Comparison of ENCODE assay signal across 20 cellular contexts in genomic region chr1:6745073-6745472, GRCh38. TPM values are rescaled to one million over a fixed set of nuclear protein-coding genes. Genes with fewer than 3 reads are reported as not detected.
DNase-seq lines count a peak whose midpoint lies in the region; ATAC-seq lines count a peak whose summit lies in the region.
"Had no signal": no experiment of that assay in that cellular context is flagged by ENCODE, and none has a peak within 500 bp of the region (broad histone marks: within the 10 kb centered on the region; RNA-seq: fewer than 3 reads in every experiment).

No MANE protein-coding gene starts in this region.

- H3K27me3 Mint-ChIP-seq in activated naive CD8-positive, alpha-beta T cell treated with anti-CD3 and anti-CD28 coated beads, Interleukin-2, amount 50 U/mL, for 24 hours = peaks cover 18% of the 10 kb centered on the region

- H3K9me3 Mint-ChIP-seq in activated naive CD8-positive, alpha-beta T cell treated with anti-CD3 and anti-CD28 coated beads, Interleukin-2, amount 50 U/mL, for 24 hours = no peaks in the 10 kb centered on the region

- no peak overlapping the region for H3K27ac Mint-ChIP-seq in activated naive CD8-positive, alpha-beta T cell treated with anti-CD3 and anti-CD28 coated beads, Interleukin-2, amount 50 U/mL, for 24 hours

- peaks cover 18% of the 10 kb centered on the region for H3K4me1 Mint-ChIP-seq in activated naive CD8-positive, alpha-beta T cell treated with anti-CD3 and anti-CD28 coated beads, Interleukin-2, amount 50 U/mL, for 24 hours

- DNase-seq in activated CD4-positive, alpha-beta T cell treated with anti-CD3 and anti-CD28 coated beads for 48 hours = peak; percentile 62
- no peak for DNase-seq in activated CD4-positive, alpha-beta T cell treated with anti-CD3 and anti-CD28 coated beads for 4 hours
- peak; percentile 56 for DNase-seq in stimulated activated naive CD4-positive, alpha-beta T cell treated with Interleukin-2 at 50 U/mL for 16 hours (lab: John Stamatoyannopoulos, UW)
- no peak for DNase-seq in stimulated activated naive CD4-positive, alpha-beta T cell (lab: John Stamatoyannopoulos, UW)
- peak; percentile 25 for DNase-seq in activated naive CD8-positive, alpha-beta T cell treated with anti-CD3 and anti-CD28 coated beads, Interleukin-2, amount 50 U/mL, for 24 hours
- DNase-seq in DMS53 treated with DMSO at 0.1 percent for 48 hours (lab: John Stamatoyannopoulos, UW; ENCODE audit: unreplicated experiment) (no peak), left colon (no peak), COLO829 (ENCODE audit: low spot score) (no peak)
- DNase-seq: activated effector memory CD4-positive, alpha-beta T cell treated with Interleukin-2 at 50 U/mL for 16 hours; anterior cingulate cortex; BE2C; caudate nucleus; foreskin melanocyte; H7; mammary epithelial cell; NCI-H1694 treated with DMSO at 0.1 percent for 48 hours; NCI-H82; occipital lobe; retina; uterus had no signal

- peak; percentile 66 for ATAC-seq in activated naive CD8-positive, alpha-beta T cell treated with anti-CD3 and anti-CD28 coated beads, Interleukin-2, amount 50 U/mL, for 24 hours
- no peak for ATAC-seq in left colon

- no peaks in the 10 kb centered on the region for H3K36me3 Mint-ChIP-seq in activated naive CD8-positive, alpha-beta T cell treated with anti-CD3 and anti-CD28 coated beads, Interleukin-2, amount 50 U/mL, for 24 hours (ENCODE audit: low read depth)

- intact Hi-C loops in left colon (cut with DNase I, micrococcal nuclease) = no loop called here

- no peak overlapping the region for H3K4me3 Mint-ChIP-seq in activated naive CD8-positive, alpha-beta T cell treated with anti-CD3 and anti-CD28 coated beads, Interleukin-2, amount 50 U/mL, for 24 hours

RNA-seq across cellular contexts. Expression of gene CAMTA1, which starts 40.2 kb away (rescaled TPM):
- 10 to 100 TPM; 76.6 to 85.8 TPM for total RNA-seq in left colon

RNA-seq across cellular contexts. Expression of gene DNAJC11, which starts 43.5 kb away (rescaled TPM):
- total RNA-seq in left colon = 100 to 1,000 TPM in 1 of 2 donors, 10 to 100 TPM in 1; 78.0 to 101 TPM

Comparison
In these comparisons a context has a peak if more than half of its experiments do, and no peak if none do; other contexts are left out.
1. DNase-seq: peak in activated CD4-positive, alpha-beta T cell treated with anti-CD3 and anti-CD28 coated beads for 48 hours (single experiment), stimulated activated naive CD4-positive, alpha-beta T cell treated with Interleukin-2 at 50 U/mL for 16 hours (single experiment) and activated naive CD8-positive, alpha-beta T cell treated with anti-CD3 and anti-CD28 coated beads, Interleukin-2, amount 50 U/mL, for 24 hours (single experiment); none in activated CD4-positive, alpha-beta T cell treated with anti-CD3 and anti-CD28 coated beads for 4 hours (0 of 2), stimulated activated naive CD4-positive, alpha-beta T cell (0 of 6), DMS53 treated with DMSO at 0.1 percent for 48 hours (single experiment), left colon (0 of 2) and COLO829 (single experiment).